In the genomic region with DNA sequence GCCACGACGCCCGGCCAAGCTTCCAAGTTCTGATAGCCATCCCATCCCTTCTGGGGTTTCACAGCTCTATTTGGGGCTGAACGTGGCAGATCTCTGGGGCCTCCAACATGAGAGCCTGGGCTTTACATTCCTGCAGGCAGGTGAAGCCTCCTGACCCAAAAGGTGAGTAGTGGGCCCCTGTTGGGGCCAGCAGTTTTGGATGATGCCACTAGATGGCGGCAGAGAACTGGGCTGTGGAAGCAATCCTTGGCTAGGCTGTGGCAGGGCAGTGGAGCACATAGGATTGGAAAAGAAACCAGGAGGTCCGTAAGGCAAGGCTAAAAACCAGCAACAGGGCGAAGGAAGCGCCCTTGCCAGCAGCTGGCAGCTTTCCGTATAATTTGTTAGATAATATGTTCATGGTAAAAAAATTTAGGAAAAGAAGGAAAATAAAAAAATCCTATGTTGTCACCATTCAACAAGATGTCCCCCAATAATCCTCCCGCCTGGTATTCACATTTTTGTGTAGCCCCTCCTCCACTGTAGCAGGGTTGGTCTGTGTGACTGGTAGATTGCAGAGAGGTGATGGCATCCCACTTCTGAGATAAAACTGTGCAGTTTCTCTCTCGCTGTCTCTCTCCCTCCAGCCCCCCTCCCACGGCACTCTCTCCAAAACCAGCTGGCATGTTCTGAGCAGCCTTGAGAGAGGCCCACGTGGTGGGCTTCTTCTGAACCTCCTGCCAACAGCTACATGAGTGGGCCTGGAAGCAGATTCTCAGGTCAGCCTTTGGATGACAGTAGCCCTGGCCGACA, we compare ENCODE assay signal across 7 cellular contexts. TPM values are rescaled to one million over a fixed set of nuclear protein-coding genes. Genes with fewer than 3 reads are reported as not detected.
A peak's percentile ranks its signal among the peaks of the same experiment; 100 is the strongest.
DNase-seq lines count a peak whose midpoint lies in the region; TF ChIP-seq lines count a peak whose summit lies in the region.

No MANE protein-coding gene starts in this region.

- TF ChIP-seq CTCF in GM12872 (IDR thresholded peaks at IDR 0.05; ENCODE audit: insufficient read depth, low read depth, low read length) (peak; percentile 98), HFF-Myc (IDR thresholded peaks at IDR 0.05; ENCODE audit: low read depth, low read length, missing control alignments) (peak; percentile 97), WI38 (IDR thresholded peaks at IDR 0.05; ENCODE audit: low read depth, low read length) (peak; percentile 99), cardiac fibroblast (IDR thresholded peaks at IDR 0.05; ENCODE audit: low read depth, low read length) (peak; percentile 99), kidney epithelial cell (IDR thresholded peaks at IDR 0.05; ENCODE audit: insufficient read depth, low read length, poor library complexity, severe bottlenecking) (peak; percentile 98)

- H3K36me3 ChIP-seq in kidney epithelial cell (ENCODE audit: control insufficient read depth, insufficient read depth, low read length) = peaks cover 1% of the 10 kb centered on the region

- H3K4me3 ChIP-seq in HFF-Myc (replicated peaks; ENCODE audit: low read depth, low read length) = no peak overlapping the region
- H3K4me3 ChIP-seq in WI38 (ENCODE audit: low read depth, low read length) = no peak overlapping the region
- H3K4me3 ChIP-seq in cardiac fibroblast (replicated peaks in 1 of 2; ENCODE audit: low read depth in 2 of 2, low read length in 2 of 2) = no peak overlapping the region
- no peak overlapping the region for H3K4me3 ChIP-seq in kidney epithelial cell (ENCODE audit: low read depth, low read length)

- no peaks in the 10 kb centered on the region for H3K27me3 ChIP-seq in kidney epithelial cell (ENCODE audit: control insufficient read depth, insufficient read depth, low read length)

- DNase-seq in HFF-Myc (ENCODE audit: extremely low read depth, low read depth) (peak; percentile 35), NCI-H1694 treated with DMSO at 0.1 percent for 48 hours (lab: John Stamatoyannopoulos, UW) (peak; percentile 51), cardiac fibroblast (ENCODE audit: low read depth in 2 of 2) (peak; percentile 72 to 83), kidney epithelial cell (ENCODE audit: low read depth) (no peak)
- peak; percentile 64 to 67 for DNase-seq in stimulated activated CD4-positive, alpha-beta T cell treated with anti-CD3 and anti-CD28 coated beads, Interleukin-2, amount 100 ng/mL, for 48 hours

RNA-seq across cellular contexts. Expression of gene OR4B1, which starts 43.6 kb away (rescaled TPM):
- total RNA-seq in kidney epithelial cell = not detected in 2 replicates
